Comparison of ENCODE assay signal across 8 cellular contexts in the genomic region with DNA sequence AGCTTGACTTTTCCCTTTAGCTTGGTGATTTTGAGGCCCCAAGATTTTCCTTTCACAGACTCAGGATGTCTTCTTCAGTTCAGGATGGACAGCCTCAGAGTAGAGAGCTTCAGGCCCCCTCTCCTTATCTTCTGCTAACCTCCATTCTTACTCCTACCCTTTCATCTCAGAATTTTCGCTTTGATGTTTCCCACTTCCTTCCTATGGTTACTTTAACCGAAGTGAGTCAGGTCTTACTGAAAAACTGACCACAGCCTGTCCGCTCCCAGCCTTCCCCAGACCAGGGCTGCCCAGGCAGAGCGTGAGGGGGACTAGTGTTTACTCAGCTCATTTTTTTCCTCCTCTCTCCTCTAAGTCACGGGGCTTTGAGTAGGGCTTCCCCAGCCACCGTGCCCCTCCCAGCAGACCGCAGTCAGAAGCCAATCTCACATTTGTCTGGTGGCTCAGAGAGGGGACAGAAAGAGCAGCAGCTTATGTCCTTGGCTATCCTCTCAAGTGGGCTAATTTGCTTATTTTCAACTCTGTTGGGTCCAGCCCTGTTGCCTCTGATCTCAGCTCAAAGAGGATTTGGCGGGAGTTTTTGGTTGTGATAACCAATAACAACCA. TPM values are rescaled to one million over a fixed set of nuclear protein-coding genes. Genes with fewer than 3 reads are reported as not detected.
DNase-seq lines count a peak whose midpoint lies in the region; ATAC-seq and TF ChIP-seq lines count a peak whose summit lies in the region.

No MANE protein-coding gene starts in this region.

- intact Hi-C loops in activated T-helper 1 cell treated with anti-CD3 and anti-CD28 coated beads, Interleukin-12 subunit alpha, Interleukin-12 subunit beta, Interleukin-2, Interleukin-4 antibody, amounts not matched to agents 30 ng/mL and 10 ng/mL and 1 ng/mL, durations not matched to agents 14 hours and 24 hours and 36 hours (cut with micrococcal nuclease): loop anchor here (1.0 kb wide), 2 partner anchors 8 to 27 kb away; no protein-coding TSS in a partner anchor
- intact Hi-C loops in esophagus squamous epithelium (cut with DNase I): no loop called here

- H3K4me3 Mint-ChIP-seq in activated T-helper 1 cell treated with anti-CD3 and anti-CD28 coated beads, Interleukin-12 subunit alpha, Interleukin-12 subunit beta, Interleukin-2, Interleukin-4 antibody, amounts not matched to agents 30 ng/mL and 10 ng/mL and 1 ng/mL, durations not matched to agents 14 hours and 24 hours and 36 hours: peak overlapping the region; percentile 29

- peak overlapping the region; percentile 24 for H3K9ac ChIP-seq in NT2/D1 (ENCODE audit: insufficient read length, low read depth)

- TF ChIP-seq CTCF in GM10248 (IDR thresholded peaks at IDR 0.05; ENCODE audit: control extremely low read depth, extremely low read depth, low read depth, missing control alignments): no peak
- TF ChIP-seq CTCF in hepatocyte (IDR thresholded peaks at IDR 0.05; ENCODE audit: poor library complexity): no peak
- no peak for TF ChIP-seq CTCF in esophagus squamous epithelium (IDR thresholded peaks at IDR 0.05)

- H3K4me1 ChIP-seq in NT2/D1 (ENCODE audit: insufficient read depth, insufficient read length) (peaks cover 19% of the 10 kb centered on the region), hepatocyte (ENCODE audit: insufficient read depth) (peaks cover 5% of the 10 kb centered on the region), esophagus squamous epithelium (peaks cover 0 to 25% (median 0%) of the 10 kb centered on the region in 3 donors)

- no peak for TF ChIP-seq POLR2A in esophagus squamous epithelium (IDR thresholded peaks at IDR 0.05)

- H3K9me3 Mint-ChIP-seq in activated T-helper 1 cell treated with anti-CD3 and anti-CD28 coated beads, Interleukin-12 subunit alpha, Interleukin-12 subunit beta, Interleukin-2, Interleukin-4 antibody, amounts not matched to agents 30 ng/mL and 10 ng/mL and 1 ng/mL, durations not matched to agents 14 hours and 24 hours and 36 hours: peaks cover 14% of the 10 kb centered on the region

- peaks cover 74% of the 10 kb centered on the region for H3K4me1 Mint-ChIP-seq in activated T-helper 1 cell treated with anti-CD3 and anti-CD28 coated beads, Interleukin-12 subunit alpha, Interleukin-12 subunit beta, Interleukin-2, Interleukin-4 antibody, amounts not matched to agents 30 ng/mL and 10 ng/mL and 1 ng/mL, durations not matched to agents 14 hours and 24 hours and 36 hours (ENCODE audit: low read depth)

- H3K4me3 ChIP-seq in NT2/D1 (ENCODE audit: insufficient read length, low read depth): no peak overlapping the region
- H3K4me3 ChIP-seq in hepatocyte: no peak overlapping the region
- no peak overlapping the region for H3K4me3 ChIP-seq in esophagus squamous epithelium

- peaks cover 34% of the 10 kb centered on the region for H3K27me3 Mint-ChIP-seq in activated T-helper 1 cell treated with anti-CD3 and anti-CD28 coated beads, Interleukin-12 subunit alpha, Interleukin-12 subunit beta, Interleukin-2, Interleukin-4 antibody, amounts not matched to agents 30 ng/mL and 10 ng/mL and 1 ng/mL, durations not matched to agents 14 hours and 24 hours and 36 hours (ENCODE audit: insufficient read depth)

- H2AFZ ChIP-seq in hepatocyte: no peak overlapping the region

- H3K27ac Mint-ChIP-seq in activated T-helper 1 cell treated with anti-CD3 and anti-CD28 coated beads, Interleukin-12 subunit alpha, Interleukin-12 subunit beta, Interleukin-2, Interleukin-4 antibody, amounts not matched to agents 30 ng/mL and 10 ng/mL and 1 ng/mL, durations not matched to agents 14 hours and 24 hours and 36 hours: no peak overlapping the region

- 26% methylated on average over 8 of the region's 8 CpGs for WGBS in hepatocyte (ENCODE audit: low lambda C conversion rate, missing lambda C conversion rate)
- WGBS in esophagus squamous epithelium, 2 donors: 35 to 50% methylated on average over 8 of the region's 8 CpGs

- DNase-seq in GM10248 (ENCODE audit: extremely low spot score) (peak; percentile 57), NT2/D1 (ENCODE audit: low read depth, low spot score) (no peak), hepatocyte (ENCODE audit: low spot score) (peak; percentile 69), esophagus squamous epithelium (lab: John Stamatoyannopoulos, UW) (no peak), NCI-H2171 (lab: John Stamatoyannopoulos, UW) (no peak)
- peak; percentile 64 for DNase-seq in activated T-helper 1 cell treated with anti-CD3 and anti-CD28 coated beads, Interleukin-12 subunit alpha, Interleukin-12 subunit beta, Interleukin-2, Interleukin-4 antibody, amounts not matched to agents 30 ng/mL and 10 ng/mL and 1 ng/mL, durations not matched to agents 14 hours and 24 hours and 36 hours (ENCODE audit: low spot score)
- peak; percentile 42 to 54 for DNase-seq in stimulated activated CD4-positive, alpha-beta T cell treated with anti-CD3 and anti-CD28 coated beads, Interleukin-4, amount 100 ng/mL, for 48 hours (ENCODE audit: low read depth in 2 of 2)

- no peak overlapping the region for H3K27ac ChIP-seq in hepatocyte
- H3K27ac ChIP-seq in esophagus squamous epithelium: peak overlapping the region in 1 of 4 donors; percentile 28

- peaks cover 6% of the 10 kb centered on the region for H3K36me3 Mint-ChIP-seq in activated T-helper 1 cell treated with anti-CD3 and anti-CD28 coated beads, Interleukin-12 subunit alpha, Interleukin-12 subunit beta, Interleukin-2, Interleukin-4 antibody, amounts not matched to agents 30 ng/mL and 10 ng/mL and 1 ng/mL, durations not matched to agents 14 hours and 24 hours and 36 hours (ENCODE audit: low read depth)

- H3K27me3 ChIP-seq in NT2/D1 (ENCODE audit: insufficient read depth, insufficient read length): peaks cover 1% of the 10 kb centered on the region
- no peaks in the 10 kb centered on the region for H3K27me3 ChIP-seq in hepatocyte
- H3K27me3 ChIP-seq in esophagus squamous epithelium: peaks cover 0 to 20% (median 0%) of the 10 kb centered on the region in 4 donors

- CTCF ChIA-PET in GM10248 (lab: Yijun Ruan, JAX): interaction anchor here (0.8 to 16.5 kb wide), 18 partner anchors 8 to 165 kb away, joined by 3 to 288 read pairs (median 6); partner anchors contain the start of gene IL20

- no peaks in the 10 kb centered on the region for H3K79me2 ChIP-seq in hepatocyte

- H3K9me3 ChIP-seq in NT2/D1 (ENCODE audit: insufficient read depth, low read length) (no peaks in the 10 kb centered on the region), hepatocyte (ENCODE audit: low read depth) (no peaks in the 10 kb centered on the region), esophagus squamous epithelium (peaks cover 0 to 7% (median 0%) of the 10 kb centered on the region in 3 donors)

- no peaks in the 10 kb centered on the region for H3K9me2 ChIP-seq in hepatocyte (replicated peaks; ENCODE audit: insufficient read depth)

- peak; percentile 63 for ATAC-seq in HG02678 (IDR thresholded peaks at IDR 0.05; ENCODE audit: unreplicated experiment)

- H3K36me3 ChIP-seq in NT2/D1 (ENCODE audit: insufficient read depth, insufficient read length, low read length): no peaks in the 10 kb centered on the region
- no peaks in the 10 kb centered on the region for H3K36me3 ChIP-seq in hepatocyte (replicated peaks; ENCODE audit: insufficient read depth, low read depth)
- no peaks in the 10 kb centered on the region for H3K36me3 ChIP-seq in esophagus squamous epithelium

- POLR2A ChIA-PET in GM10248 (lab: Yijun Ruan, JAX): interaction anchor here (0.6 to 0.9 kb wide), 3 partner anchors 24 to 33 kb away, joined by 4 to 5 read pairs (median 4); no protein-coding TSS in a partner anchor

- H4K20me1 ChIP-seq in hepatocyte (ENCODE audit: insufficient read depth, poor library complexity, severe bottlenecking): no peaks in the 10 kb centered on the region

- peak overlapping the region; percentile 11 for H3K4me2 ChIP-seq in hepatocyte

RNA-seq across cellular contexts. Expression of gene IL19, which starts 4.2 kb away (rescaled TPM):
- total RNA-seq in activated T-helper 1 cell treated with anti-CD3 and anti-CD28 coated beads, Interleukin-12 subunit alpha, Interleukin-12 subunit beta, Interleukin-2, Interleukin-4 antibody, amounts not matched to agents 30 ng/mL and 10 ng/mL and 1 ng/mL, durations not matched to agents 14 hours and 24 hours and 36 hours: not detected in 2 replicates
- total RNA-seq in hepatocyte (0.28 and 0.37 TPM in 2 replicates), esophagus squamous epithelium (10 to 100 TPM in 2 of 4 donors, under 1 TPM in 1, not detected in 1; 0.23 to 16.8 (median 16.3) TPM)
- polyA plus RNA-seq in hepatocyte: not detected in 2 replicates

RNA-seq across cellular contexts. Expression of gene IL10, which starts 5.9 kb away (rescaled TPM):
- total RNA-seq in activated T-helper 1 cell treated with anti-CD3 and anti-CD28 coated beads, Interleukin-12 subunit alpha, Interleukin-12 subunit beta, Interleukin-2, Interleukin-4 antibody, amounts not matched to agents 30 ng/mL and 10 ng/mL and 1 ng/mL, durations not matched to agents 14 hours and 24 hours and 36 hours: 4.4 and 5.0 TPM in 2 replicates
- total RNA-seq in hepatocyte (not detected in 2 replicates), esophagus squamous epithelium (1 to 10 TPM in 2 of 4 donors, under 1 TPM in 1, not detected in 1; 0.70 to 2.5 (median 1.5) TPM)
- 0.49 and 0.50 TPM in 2 replicates for polyA plus RNA-seq in hepatocyte

Comparison
In these comparisons a context has a peak if more than half of its experiments do, and no peak if none do; other contexts are left out.
1. DNase-seq: peak in GM10248 (single experiment), activated T-helper 1 cell treated with anti-CD3 and anti-CD28 coated beads, Interleukin-12 subunit alpha, Interleukin-12 subunit beta, Interleukin-2, Interleukin-4 antibody, amounts not matched to agents 30 ng/mL and 10 ng/mL and 1 ng/mL, durations not matched to agents 14 hours and 24 hours and 36 hours (single experiment), hepatocyte (single experiment) and stimulated activated CD4-positive, alpha-beta T cell treated with anti-CD3 and anti-CD28 coated beads, Interleukin-4, amount 100 ng/mL, for 48 hours (2 of 2); none in NT2/D1 (single experiment), esophagus squamous epithelium (single experiment) and NCI-H2171 (single experiment).